In the genomic region with DNA sequence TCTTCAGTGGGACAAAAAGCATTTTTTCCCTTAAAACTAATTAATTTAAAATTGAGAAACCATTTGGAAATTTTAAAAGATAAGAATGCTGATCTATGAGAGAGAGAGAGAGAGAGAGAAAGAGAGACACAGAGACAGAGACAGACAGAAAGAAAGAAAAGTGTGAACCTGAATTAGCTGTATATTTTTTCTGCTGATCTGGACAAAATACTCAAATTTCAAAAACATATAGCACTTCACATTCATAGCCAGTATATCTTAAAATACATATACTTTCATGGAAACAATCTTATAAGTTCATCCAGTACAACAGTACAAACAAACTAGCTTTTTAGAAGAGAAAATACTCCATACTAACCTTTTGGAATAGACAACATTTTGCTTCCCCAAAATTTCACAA, we compare ENCODE assay signal across 16 cellular contexts.
"Had no signal": no experiment of that assay in that cellular context is flagged by ENCODE, and none has a peak within 500 bp of the region (broad histone marks: within the 10 kb centered on the region; RNA-seq: fewer than 3 reads in every experiment).

No MANE protein-coding gene starts in this region.

- H3K9me3 ChIP-seq: left lung, prostate gland, upper lobe of right lung had no signal

- DNase-seq: activated CD4-positive, alpha-beta memory T cell treated with anti-CD3 and anti-CD28 coated beads for 36 hours; activated CD4-positive, alpha-beta T cell treated with anti-CD3 and anti-CD28 coated beads for 48 hours; activated effector memory CD4-positive, alpha-beta T cell treated with anti-CD3 and anti-CD28 coated beads, Interleukin-2, amount 50 U/mL, for 16 hours; activated naive CD4-positive, alpha-beta T cell treated with anti-CD3 and anti-CD28 coated beads, Interleukin-2, amount 10 ng/mL, durations not matched to agents 7 days and 5 days; amygdala; caudate nucleus; dermis blood vessel endothelial cell; effector CD8-positive, alpha-beta T cell; foreskin keratinocyte; left lung; naive thymus-derived CD4-positive, alpha-beta T cell; stimulated activated CD4-positive, alpha-beta T cell treated with anti-CD3 and anti-CD28 coated beads, Interleukin-4, amount 100 ng/mL, for 24 hours; stimulated activated naive CD4-positive, alpha-beta T cell treated with Interleukin-2 at 50 U/mL for 16 hours; T-helper 17 cell; upper lobe of right lung had no signal

- H3K9me3 Mint-ChIP-seq: activated CD4-positive, alpha-beta memory T cell treated with anti-CD3 and anti-CD28 coated beads for 36 hours; activated naive CD4-positive, alpha-beta T cell treated with anti-CD3 and anti-CD28 coated beads, Interleukin-2, amount 10 ng/mL, durations not matched to agents 7 days and 5 days had no signal

- H3K27ac Mint-ChIP-seq: activated CD4-positive, alpha-beta memory T cell treated with anti-CD3 and anti-CD28 coated beads for 36 hours; activated naive CD4-positive, alpha-beta T cell treated with anti-CD3 and anti-CD28 coated beads, Interleukin-2, amount 10 ng/mL, durations not matched to agents 7 days and 5 days; T-helper 17 cell had no signal

- H3K27ac ChIP-seq: foreskin keratinocyte, left lung, prostate gland, upper lobe of right lung had no signal

- H3K27me3 ChIP-seq: foreskin keratinocyte, upper lobe of right lung had no signal

- ATAC-seq: foreskin keratinocyte; left lung; naive thymus-derived CD4-positive, alpha-beta T cell; T-helper 17 cell; upper lobe of right lung had no signal

- H3K27me3 Mint-ChIP-seq: activated CD4-positive, alpha-beta memory T cell treated with anti-CD3 and anti-CD28 coated beads for 36 hours; activated naive CD4-positive, alpha-beta T cell treated with anti-CD3 and anti-CD28 coated beads, Interleukin-2, amount 10 ng/mL, durations not matched to agents 7 days and 5 days; naive thymus-derived CD4-positive, alpha-beta T cell; T-helper 17 cell had no signal

- H3K36me3 ChIP-seq: left lung, prostate gland, upper lobe of right lung had no signal

- H3K4me1 ChIP-seq: foreskin keratinocyte, left lung, prostate gland, upper lobe of right lung had no signal

- H3K4me3 Mint-ChIP-seq: activated CD4-positive, alpha-beta memory T cell treated with anti-CD3 and anti-CD28 coated beads for 36 hours; activated naive CD4-positive, alpha-beta T cell treated with anti-CD3 and anti-CD28 coated beads, Interleukin-2, amount 10 ng/mL, durations not matched to agents 7 days and 5 days; T-helper 17 cell had no signal

- H3K4me3 ChIP-seq: left lung, prostate gland, upper lobe of right lung had no signal

- H3K36me3 Mint-ChIP-seq: activated CD4-positive, alpha-beta memory T cell treated with anti-CD3 and anti-CD28 coated beads for 36 hours; activated naive CD4-positive, alpha-beta T cell treated with anti-CD3 and anti-CD28 coated beads, Interleukin-2, amount 10 ng/mL, durations not matched to agents 7 days and 5 days had no signal
